In genomic region chr9:94639045-94639995, GRCh38 we compare ENCODE assay signal across 8 cellular contexts. TPM values are rescaled to one million over a fixed set of nuclear protein-coding genes. Genes with fewer than 3 reads are reported as not detected.
DNase-seq lines count a peak whose midpoint lies in the region; ATAC-seq and TF ChIP-seq lines count a peak whose summit lies in the region.

Gene FBP1, minus strand, starts transcription at chr9:94639518. Its CDS starts 208 bp downstream, at chr9:94639310.

- no peak for TF ChIP-seq CTCF in subcutaneous adipose tissue (IDR thresholded peaks at IDR 0.05; ENCODE audit: low read depth)

- H3K27ac ChIP-seq in HUES64 (ENCODE audit: low read depth, low read length) (peak within 1 kb of the TSS; percentile 43; the same call in 1 of the 2 replicates), Karpas-422 (ENCODE audit: low read length) (no peak within 1 kb of the TSS)

- no peaks in the 10 kb centered on the region for H3K79me2 ChIP-seq in Karpas-422 (ENCODE audit: low read length)

- no peak within 1 kb of the TSS for H2AFZ ChIP-seq in Karpas-422 (ENCODE audit: low read length)

- 2% methylated on average over 78 of the region's 80 CpGs for WGBS in HUES64

- H4K20me1 ChIP-seq in Karpas-422 (ENCODE audit: insufficient read depth, low read depth, low read length) = no peaks in the 10 kb centered on the region

- DNase-seq in GM03348 (ENCODE audit: low spot score) (peak; percentile 43), SK-N-DZ (ENCODE audit: low spot score) (no peak), Karpas-422 (no peak)
- DNase-seq in activated CD8-positive, alpha-beta T cell treated with anti-CD3 and anti-CD28 coated beads, Interleukin-2, amount 10 ng/mL, durations not matched to agents 7 days and 5 days = peak; percentile 54

- peak within 1 kb of the TSS; percentile 75 for H3K27ac Mint-ChIP-seq in activated CD8-positive, alpha-beta T cell treated with anti-CD3 and anti-CD28 coated beads, Interleukin-2, amount 10 ng/mL, durations not matched to agents 7 days and 5 days

- H3K27me3 ChIP-seq in HUES64 (ENCODE audit: insufficient read depth, low read length) (peaks cover 79% of the 10 kb centered on the region), mucosa of stomach (ENCODE audit: control insufficient read depth, insufficient read depth, low read length) (no peaks in the 10 kb centered on the region), Karpas-422 (ENCODE audit: low read length) (no peaks in the 10 kb centered on the region; the same call in 1 of the 2 replicates)

- peaks cover 17% of the 10 kb centered on the region for H3K4me1 Mint-ChIP-seq in activated CD8-positive, alpha-beta T cell treated with anti-CD3 and anti-CD28 coated beads, Interleukin-2, amount 10 ng/mL, durations not matched to agents 7 days and 5 days (ENCODE audit: low read depth)

- H3K36me3 Mint-ChIP-seq in activated CD8-positive, alpha-beta T cell treated with anti-CD3 and anti-CD28 coated beads, Interleukin-2, amount 10 ng/mL, durations not matched to agents 7 days and 5 days (ENCODE audit: low read depth) = no peaks in the 10 kb centered on the region

- no peaks in the 10 kb centered on the region for H3K9me2 ChIP-seq in Karpas-422 (replicated peaks; ENCODE audit: insufficient read depth, low read length)

- no peaks in the 10 kb centered on the region for H3K9me3 Mint-ChIP-seq in activated CD8-positive, alpha-beta T cell treated with anti-CD3 and anti-CD28 coated beads, Interleukin-2, amount 10 ng/mL, durations not matched to agents 7 days and 5 days (ENCODE audit: insufficient read depth)

- peaks cover 11% of the 10 kb centered on the region; the same call in 1 of the 2 replicates for H3K4me1 ChIP-seq in HUES64 (ENCODE audit: insufficient read depth, low read length)
- H3K4me1 ChIP-seq in mucosa of stomach (ENCODE audit: control insufficient read depth, insufficient read depth, low read length) = peaks cover 22% of the 10 kb centered on the region
- no peaks in the 10 kb centered on the region for H3K4me1 ChIP-seq in Karpas-422 (ENCODE audit: low read length)

- peak within 1 kb of the TSS; percentile 84 for H3K4me3 Mint-ChIP-seq in activated CD8-positive, alpha-beta T cell treated with anti-CD3 and anti-CD28 coated beads, Interleukin-2, amount 10 ng/mL, durations not matched to agents 7 days and 5 days

- peaks cover 34% of the 10 kb centered on the region for H3K27me3 Mint-ChIP-seq in activated CD8-positive, alpha-beta T cell treated with anti-CD3 and anti-CD28 coated beads, Interleukin-2, amount 10 ng/mL, durations not matched to agents 7 days and 5 days (ENCODE audit: low read depth)

- H3K9ac ChIP-seq in HUES64 (ENCODE audit: low read depth, low read length) (peak within 1 kb of the TSS; percentile 57), mucosa of stomach (ENCODE audit: low read length) (peak within 1 kb of the TSS; percentile 86), Karpas-422 (ENCODE audit: low read length) (no peak within 1 kb of the TSS)

- peak within 1 kb of the TSS; percentile 47 for H3K4me3 ChIP-seq in HUES64 (ENCODE audit: low read length)
- peak within 1 kb of the TSS; percentile 76 for H3K4me3 ChIP-seq in mucosa of stomach (ENCODE audit: low read length)
- H3K4me3 ChIP-seq in Karpas-422 (ENCODE audit: low read length) = no peak within 1 kb of the TSS

- no peaks in the 10 kb centered on the region for H3K36me3 ChIP-seq in HUES64 (ENCODE audit: insufficient read depth, low read length)
- H3K36me3 ChIP-seq in mucosa of stomach (ENCODE audit: control insufficient read depth, insufficient read depth, low read length) = no peaks in the 10 kb centered on the region
- H3K36me3 ChIP-seq in Karpas-422 (ENCODE audit: insufficient read depth, low read length) = no peaks in the 10 kb centered on the region

- ATAC-seq in activated CD8-positive, alpha-beta T cell treated with anti-CD3 and anti-CD28 coated beads, Interleukin-2, amount 10 ng/mL, durations not matched to agents 7 days and 5 days = peak; percentile 83

- in situ Hi-C loops in endometrial microvascular endothelial cells (cut with HindIII; ENCODE audit: inconsistent ontology term, low pct_unique_long_range_greater_than_20kb, low sequenced_read_pairs) = no loop called here

- no peaks in the 10 kb centered on the region for H3K9me3 ChIP-seq in HUES64 (ENCODE audit: insufficient read depth, low read depth, low read length)
- no peaks in the 10 kb centered on the region for H3K9me3 ChIP-seq in mucosa of stomach (ENCODE audit: control insufficient read depth, low read length)
- H3K9me3 ChIP-seq in Karpas-422 (ENCODE audit: low read length) = no peaks in the 10 kb centered on the region

- H3K4me2 ChIP-seq in Karpas-422 (ENCODE audit: low read depth, low read length, poor library complexity, severe bottlenecking) = no peak within 1 kb of the TSS

- POLR2A ChIA-PET in activated CD8-positive, alpha-beta T cell treated with anti-CD3 and anti-CD28 coated beads, Interleukin-2, amount 10 ng/mL, durations not matched to agents 7 days and 5 days (lab: Charles Lee) = interaction anchor here (1.2 kb wide), 1 partner anchor 9 kb away, joined by 3 read pairs; no protein-coding TSS in a partner anchor

- CTCF ChIA-PET in activated CD8-positive, alpha-beta T cell treated with anti-CD3 and anti-CD28 coated beads, Interleukin-2, amount 10 ng/mL, durations not matched to agents 7 days and 5 days (lab: Charles Lee) = interaction anchor here (0.9 kb wide), 1 partner anchor 492 kb away, joined by 6 read pairs; no protein-coding TSS in a partner anchor

RNA-seq across cellular contexts. Expression of gene FBP1, which starts in this region (rescaled TPM):
- polyA plus RNA-seq in HUES64 (2013, experiment 1 of 2) = 1.8 TPM
- 2.9 TPM for polyA plus RNA-seq in HUES64 (2013, experiment 2 of 2)
- total RNA-seq in activated CD8-positive, alpha-beta T cell treated with anti-CD3 and anti-CD28 coated beads, Interleukin-2, amount 10 ng/mL, durations not matched to agents 7 days and 5 days = under 1 TPM; 0.21 to 0.31 TPM
- total RNA-seq in endometrial microvascular endothelial cells (ENCODE audit: inconsistent ontology term) (12.4 TPM), subcutaneous adipose tissue (100 to 1,000 TPM in 1 of 4 donors, 10 to 100 TPM in 2, 1 to 10 TPM in 1; 6.6 to 160 (median 16.2) TPM)
- polyA plus RNA-seq in SK-N-DZ (2014; cell fraction: cytosol; rRNA removed) = 11.3 and 11.4 TPM in 2 replicates
- polyA plus RNA-seq in SK-N-DZ (2014; cell fraction: nucleus; rRNA removed) = 7.4 and 9.7 TPM in 2 replicates
- total RNA-seq in Karpas-422 (2014; rRNA removed; shearing (Covaris generic); ENCODE audit: low replicate concordance) = not detected in 2 replicates

Comparison
In these comparisons a context has a peak if more than half of its experiments do, and no peak if none do; other contexts are left out.
1. Peak in DNase-seq and ATAC-seq in activated CD8-positive, alpha-beta T cell treated with anti-CD3 and anti-CD28 coated beads, Interleukin-2, amount 10 ng/mL, durations not matched to agents 7 days and 5 days; RNA of the gene not detected or under 1 TPM.